10 cellular contexts compared by ENCODE assay signal in genomic region chr3:12560505-12561188, GRCh38. TPM values are rescaled to one million over a fixed set of nuclear protein-coding genes. Genes with fewer than 3 reads are reported as not detected.
DNase-seq lines count a peak whose midpoint lies in the region; ATAC-seq and TF ChIP-seq lines count a peak whose summit lies in the region.
"Had no signal": no experiment of that assay in that cellular context is flagged by ENCODE, and none has a peak within 500 bp of the region (broad histone marks: within the 10 kb centered on the region; RNA-seq: fewer than 3 reads in every experiment).

No MANE protein-coding gene starts in this region.

- peaks cover 11% of the 10 kb centered on the region for H3K36me3 Mint-ChIP-seq in activated CD4-positive, alpha-beta T cell treated with anti-CD3 and anti-CD28 coated beads for 36 hours (ENCODE audit: low read depth)
- H3K36me3 Mint-ChIP-seq in WTC11: no peaks in the 10 kb centered on the region

- H3K4me3 Mint-ChIP-seq in activated CD4-positive, alpha-beta T cell treated with anti-CD3 and anti-CD28 coated beads for 36 hours: peak overlapping the region; percentile 21
- no peak overlapping the region for H3K4me3 Mint-ChIP-seq in WTC11

- DNase-seq in activated CD4-positive, alpha-beta T cell treated with anti-CD3 and anti-CD28 coated beads for 36 hours: peak; percentile 50
- no peak for DNase-seq in activated CD4-positive, alpha-beta T cell treated with anti-CD3 and anti-CD28 coated beads, Interleukin-2, amount 50 U/mL, for 4 hours
- DNase-seq in WTC11 (ENCODE audit: low spot score) (no peak), putamen (ENCODE audit: low spot score) (peak; percentile 26), COLO668 (lab: John Stamatoyannopoulos, UW; ENCODE audit: unreplicated experiment) (no peak), NCI-H82 (lab: John Stamatoyannopoulos, UW) (no peak), midbrain (lab: John Stamatoyannopoulos, UW) (no peak)

- H3K27ac Mint-ChIP-seq in activated CD4-positive, alpha-beta T cell treated with anti-CD3 and anti-CD28 coated beads for 36 hours: peak overlapping the region; percentile 71
- peak overlapping the region; percentile 31 for H3K27ac Mint-ChIP-seq in WTC11

- intact Hi-C loops in activated CD4-positive, alpha-beta T cell treated with anti-CD3 and anti-CD28 coated beads for 36 hours (cut with DNase I, micrococcal nuclease): loop anchor here (2.0 to 5.0 kb wide), 2 partner anchors 46 to 47 kb away; no protein-coding TSS in a partner anchor

- POLR2A ChIA-PET in activated CD4-positive, alpha-beta T cell treated with anti-CD3 and anti-CD28 coated beads for 36 hours (lab: Charles Lee): interaction anchor here (1.0 kb wide), 1 partner anchor 46 kb away, joined by 3 read pairs; no protein-coding TSS in a partner anchor
- POLR2A ChIA-PET in WTC11 (lab: Charles Lee): no interaction called here

- ATAC-seq in activated CD4-positive, alpha-beta T cell treated with anti-CD3 and anti-CD28 coated beads for 36 hours: peak; percentile 74
- ATAC-seq in HG02759 (IDR thresholded peaks at IDR 0.05; ENCODE audit: unreplicated experiment): peak; percentile 34
- ATAC-seq in WTC11: no peak

- H3K9me3 Mint-ChIP-seq in activated CD4-positive, alpha-beta T cell treated with anti-CD3 and anti-CD28 coated beads for 36 hours (ENCODE audit: low read depth): peaks cover 2% of the 10 kb centered on the region
- no peaks in the 10 kb centered on the region for H3K9me3 Mint-ChIP-seq in WTC11

- no peak for TF ChIP-seq CTCF in WTC11 (IDR thresholded peaks at IDR 0.05)

- CTCF ChIA-PET in activated CD4-positive, alpha-beta T cell treated with anti-CD3 and anti-CD28 coated beads for 36 hours (lab: Charles Lee): interaction anchor here (0.7 to 1.5 kb wide), 2 partner anchors 16 to 160 kb away, joined by 3 to 6 read pairs; no protein-coding TSS in a partner anchor
- CTCF ChIA-PET in WTC11 (lab: Charles Lee): interaction anchor here (0.9 kb wide), 1 partner anchor 19 kb away, joined by 3 read pairs; no protein-coding TSS in a partner anchor

- peaks cover 65% of the 10 kb centered on the region for H3K4me1 Mint-ChIP-seq in activated CD4-positive, alpha-beta T cell treated with anti-CD3 and anti-CD28 coated beads for 36 hours
- H3K4me1 Mint-ChIP-seq in WTC11: peaks cover 58% of the 10 kb centered on the region

- H3K27me3 Mint-ChIP-seq in activated CD4-positive, alpha-beta T cell treated with anti-CD3 and anti-CD28 coated beads for 36 hours: peaks cover 3% of the 10 kb centered on the region
- peaks cover 3% of the 10 kb centered on the region for H3K27me3 Mint-ChIP-seq in WTC11 (ENCODE audit: low read depth)

TF ChIP-seq in WTC11, 78 proteins besides CTCF, POLR2A, EP300 and RAD21:
- no peak for TF ChIP-seq NR3C1 (CRISPR knock-in tag; conservative IDR thresholded peaks at IDR 0.05; ENCODE audit: low read depth)
- no peak for TF ChIP-seq ZNF219 (CRISPR knock-in tag; IDR thresholded peaks at IDR 0.05; ENCODE audit: borderline replicate concordance)
- no peak for TF ChIP-seq CBFB (CRISPR knock-in tag; IDR thresholded peaks at IDR 0.05; ENCODE audit: low read depth)
- TF ChIP-seq GABPB1 (CRISPR knock-in tag; IDR thresholded peaks at IDR 0.05): no peak
- TF ChIP-seq, protein P1, sequence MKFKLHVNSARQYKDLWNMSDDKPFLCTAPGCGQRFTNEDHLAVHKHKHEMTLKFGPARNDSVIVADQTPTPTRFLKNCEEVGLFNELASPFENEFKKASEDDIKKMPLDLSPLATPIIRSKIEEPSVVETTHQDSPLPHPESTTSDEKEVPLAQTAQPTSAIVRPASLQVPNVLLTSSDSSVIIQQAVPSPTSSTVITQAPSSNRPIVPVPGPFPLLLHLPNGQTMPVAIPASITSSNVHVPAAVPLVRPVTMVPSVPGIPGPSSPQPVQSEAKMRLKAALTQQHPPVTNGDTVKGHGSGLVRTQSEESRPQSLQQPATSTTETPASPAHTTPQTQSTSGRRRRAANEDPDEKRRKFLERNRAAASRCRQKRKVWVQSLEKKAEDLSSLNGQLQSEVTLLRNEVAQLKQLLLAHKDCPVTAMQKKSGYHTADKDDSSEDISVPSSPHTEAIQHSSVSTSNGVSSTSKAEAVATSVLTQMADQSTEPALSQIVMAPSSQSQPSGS (CRISPR knock-in tag; IDR thresholded peaks at IDR 0.05; ENCODE audit: borderline replicate concordance, low read depth): no peak
- no peak for TF ChIP-seq OVOL2 (CRISPR knock-in tag; IDR thresholded peaks at IDR 0.05; ENCODE audit: borderline replicate concordance)
- no peak for TF ChIP-seq TEAD4 (CRISPR knock-in tag; IDR thresholded peaks at IDR 0.05)
- TF ChIP-seq NR1H2 (CRISPR knock-in tag; IDR thresholded peaks at IDR 0.05): no peak
- TF ChIP-seq ZNF416 (CRISPR knock-in tag; IDR thresholded peaks at IDR 0.05): no peak
- TF ChIP-seq ZNF396 (CRISPR knock-in tag; IDR thresholded peaks at IDR 0.05; ENCODE audit: borderline replicate concordance): no peak
- TF ChIP-seq USF2 (CRISPR knock-in tag; IDR thresholded peaks at IDR 0.05): no peak
- no peak for TF ChIP-seq RELA (CRISPR knock-in tag; IDR thresholded peaks at IDR 0.05; ENCODE audit: borderline replicate concordance)
- no peak for TF ChIP-seq USF1 (CRISPR knock-in tag; IDR thresholded peaks at IDR 0.05)
- TF ChIP-seq ZNF425 (CRISPR knock-in tag; conservative IDR thresholded peaks at IDR 0.05): no peak
- no peak for TF ChIP-seq ERG (CRISPR knock-in tag; IDR thresholded peaks at IDR 0.05)
- TF ChIP-seq IRF2 (CRISPR knock-in tag; IDR thresholded peaks at IDR 0.05; ENCODE audit: borderline replicate concordance, low read depth): no peak
- no peak for TF ChIP-seq JAZF1 (CRISPR knock-in tag; IDR thresholded peaks at IDR 0.05)
- TF ChIP-seq NFE2L1 (CRISPR knock-in tag; IDR thresholded peaks at IDR 0.05): no peak
- TF ChIP-seq PRRX2 (CRISPR knock-in tag; IDR thresholded peaks at IDR 0.05): no peak
- TF ChIP-seq, protein P2, sequence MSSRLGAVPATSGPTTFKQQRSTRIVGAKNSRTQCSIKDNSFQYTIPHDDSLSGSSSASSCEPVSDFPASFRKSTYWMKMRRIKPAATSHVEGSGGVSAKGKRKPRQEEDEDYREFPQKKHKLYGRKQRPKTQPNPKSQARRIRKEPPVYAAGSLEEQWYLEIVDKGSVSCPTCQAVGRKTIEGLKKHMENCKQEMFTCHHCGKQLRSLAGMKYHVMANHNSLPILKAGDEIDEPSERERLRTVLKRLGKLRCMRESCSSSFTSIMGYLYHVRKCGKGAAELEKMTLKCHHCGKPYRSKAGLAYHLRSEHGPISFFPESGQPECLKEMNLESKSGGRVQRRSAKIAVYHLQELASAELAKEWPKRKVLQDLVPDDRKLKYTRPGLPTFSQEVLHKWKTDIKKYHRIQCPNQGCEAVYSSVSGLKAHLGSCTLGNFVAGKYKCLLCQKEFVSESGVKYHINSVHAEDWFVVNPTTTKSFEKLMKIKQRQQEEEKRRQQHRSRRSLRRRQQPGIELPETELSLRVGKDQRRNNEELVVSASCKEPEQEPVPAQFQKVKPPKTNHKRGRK (CRISPR knock-in tag; IDR thresholded peaks at IDR 0.05; ENCODE audit: borderline replicate concordance): no peak

RNA-seq across cellular contexts. Expression of gene MKRN2, which starts 3.8 kb away (rescaled TPM):
- 10 to 100 TPM; 21.5 to 24.9 TPM for total RNA-seq in activated CD4-positive, alpha-beta T cell treated with anti-CD3 and anti-CD28 coated beads for 36 hours
- 18.2 to 20.6 TPM (median 19.6 TPM) in 3 replicates for total RNA-seq in WTC11 (2021)

RNA-seq across cellular contexts. Expression of gene MKRN2OS, which starts 15.3 kb away (rescaled TPM):
- total RNA-seq in activated CD4-positive, alpha-beta T cell treated with anti-CD3 and anti-CD28 coated beads for 36 hours: not detected
- total RNA-seq in WTC11 (2021): 0.48 to 0.87 TPM in 2 of 3 replicates, not detected in the other
- total RNA-seq: omental fat pad, SJSA1 had no signal

Comparison
In these comparisons a context has a peak if more than half of its experiments do, and no peak if none do; other contexts are left out.
1. DNase-seq: peak in activated CD4-positive, alpha-beta T cell treated with anti-CD3 and anti-CD28 coated beads for 36 hours (single experiment) and putamen (single experiment); none in activated CD4-positive, alpha-beta T cell treated with anti-CD3 and anti-CD28 coated beads, Interleukin-2, amount 50 U/mL, for 4 hours (0 of 2), WTC11 (single experiment), COLO668 (single experiment), NCI-H82 (single experiment) and midbrain (single experiment).